In genomic region chr20:63177785-63178444, GRCh38 we compare ENCODE assay signal across 10 cellular contexts. TPM values are rescaled to one million over a fixed set of nuclear protein-coding genes. Genes with fewer than 3 reads are reported as not detected.
DNase-seq lines count a peak whose midpoint lies in the region; ATAC-seq and TF ChIP-seq lines count a peak whose summit lies in the region.
"Had no signal": no experiment of that assay in that cellular context is flagged by ENCODE, and none has a peak within 500 bp of the region (broad histone marks: within the 10 kb centered on the region; RNA-seq: fewer than 3 reads in every experiment).

No MANE protein-coding gene starts in this region.

- no peak for TF ChIP-seq CTCF in mesothelial cell of epicardium (IDR thresholded peaks at IDR 0.05; ENCODE audit: unreplicated experiment)

- H3K27ac Mint-ChIP-seq in stimulated activated naive CD8-positive, alpha-beta T cell treated with anti-CD3 and anti-CD28 coated beads, Interleukin-15, Interleukin-2, amounts not matched to agents 100 ng/mL and 50 ng/mL, for 24 hours, result no peak overlapping the region
- no peak overlapping the region for H3K27ac Mint-ChIP-seq in mesothelial cell of epicardium

- H3K36me3 ChIP-seq in urinary bladder (ENCODE audit: insufficient read depth), result no peaks in the 10 kb centered on the region

- H3K4me3 ChIP-seq in urinary bladder (ENCODE audit: low read depth, low read length), result peak overlapping the region; percentile 10

- H3K9me3 Mint-ChIP-seq in stimulated activated naive CD8-positive, alpha-beta T cell treated with anti-CD3 and anti-CD28 coated beads, Interleukin-15, Interleukin-2, amounts not matched to agents 100 ng/mL and 50 ng/mL, for 24 hours, result no peaks in the 10 kb centered on the region
- H3K9me3 Mint-ChIP-seq in mesothelial cell of epicardium, result no peaks in the 10 kb centered on the region

- H3K4me1 Mint-ChIP-seq in stimulated activated naive CD8-positive, alpha-beta T cell treated with anti-CD3 and anti-CD28 coated beads, Interleukin-15, Interleukin-2, amounts not matched to agents 100 ng/mL and 50 ng/mL, for 24 hours (ENCODE audit: low read depth), result peaks cover 15% of the 10 kb centered on the region
- H3K4me1 Mint-ChIP-seq in mesothelial cell of epicardium, result peaks cover 8% of the 10 kb centered on the region

- no peaks in the 10 kb centered on the region for H3K36me3 Mint-ChIP-seq in stimulated activated naive CD8-positive, alpha-beta T cell treated with anti-CD3 and anti-CD28 coated beads, Interleukin-15, Interleukin-2, amounts not matched to agents 100 ng/mL and 50 ng/mL, for 24 hours (ENCODE audit: low read depth)
- no peaks in the 10 kb centered on the region for H3K36me3 Mint-ChIP-seq in mesothelial cell of epicardium

- peaks cover 7% of the 10 kb centered on the region for H3K4me1 ChIP-seq in urinary bladder (ENCODE audit: insufficient read depth)

- H3K4me3 Mint-ChIP-seq in stimulated activated naive CD8-positive, alpha-beta T cell treated with anti-CD3 and anti-CD28 coated beads, Interleukin-15, Interleukin-2, amounts not matched to agents 100 ng/mL and 50 ng/mL, for 24 hours, result peak overlapping the region; percentile 43
- H3K4me3 Mint-ChIP-seq in mesothelial cell of epicardium, result peak overlapping the region; percentile 52

- DNase-seq in stimulated activated naive CD8-positive, alpha-beta T cell treated with anti-CD3 and anti-CD28 coated beads, Interleukin-15, Interleukin-2, amounts not matched to agents 100 U/mL and 50 U/mL, for 24 hours, result no peak
- peak in 25 of 61 donors; percentile 13 to 63 (median 37) for DNase-seq in caudate nucleus (lab: John Stamatoyannopoulos, UW)
- no peak for DNase-seq in mesothelial cell of epicardium (ENCODE audit: low spot score in 2 of 2, unreplicated experiment in 2 of 2)
- DNase-seq in NCI-H1930 (lab: John Stamatoyannopoulos, UW), result no peak

- peaks cover 34% of the 10 kb centered on the region for H3K27me3 Mint-ChIP-seq in stimulated activated naive CD8-positive, alpha-beta T cell treated with anti-CD3 and anti-CD28 coated beads, Interleukin-15, Interleukin-2, amounts not matched to agents 100 ng/mL and 50 ng/mL, for 24 hours
- H3K27me3 Mint-ChIP-seq in mesothelial cell of epicardium (ENCODE audit: low read depth), result peaks cover 80% of the 10 kb centered on the region

- peak overlapping the region; percentile 58 for H3K27ac ChIP-seq in caudate nucleus (ENCODE audit: low read depth, low read length)
- H3K27ac ChIP-seq in urinary bladder (ENCODE audit: low read depth), result no peak overlapping the region

- ATAC-seq in stimulated activated naive CD8-positive, alpha-beta T cell treated with anti-CD3 and anti-CD28 coated beads, Interleukin-15, Interleukin-2, amounts not matched to agents 100 U/mL and 50 U/mL, for 24 hours, result no peak
- ATAC-seq in HG03045 (IDR thresholded peaks at IDR 0.05; ENCODE audit: unreplicated experiment) (no peak), HG02642 (IDR thresholded peaks at IDR 0.05; ENCODE audit: poor library complexity, unreplicated experiment) (no peak)

- under 1% methylated on average over 89 of the region's 89 CpGs for WGBS in urinary bladder

RNA-seq across cellular contexts. Expression of gene YTHDF1, which starts 38.0 kb away (rescaled TPM):
- total RNA-seq in mesothelial cell of epicardium, result 49.3 to 52.9 TPM (median 50.1 TPM) in 3 replicates
- total RNA-seq in urinary bladder, result 16.7 TPM
- 24.0 TPM for polyA plus RNA-seq in urinary bladder

RNA-seq across cellular contexts. Expression of gene BIRC7, which starts 57.8 kb away (rescaled TPM):
- total RNA-seq in mesothelial cell of epicardium (0.36 to 0.84 TPM (median 0.50 TPM) in 3 replicates), urinary bladder (not detected)
- 0.18 TPM for polyA plus RNA-seq in urinary bladder
- total RNA-seq: dermis microvascular lymphatic vessel endothelial cell, pulmonary artery endothelial cell had no signal
